ENCODE assay signal across 17 cellular contexts in genomic region chr14:63933701-63934100, GRCh38.
DNase-seq lines count a peak whose midpoint lies in the region; ATAC-seq and TF ChIP-seq lines count a peak whose summit lies in the region.
"Had no signal": no experiment of that assay in that cellular context is flagged by ENCODE, and none has a peak within 500 bp of the region (broad histone marks: within the 10 kb centered on the region; RNA-seq: fewer than 3 reads in every experiment).

No MANE protein-coding gene starts in this region.

- no peaks in the 10 kb centered on the region for H3K27me3 ChIP-seq in left ventricle myocardium inferior (ENCODE audit: low read depth)
- H3K27me3 ChIP-seq in heart right ventricle, result no peaks in the 10 kb centered on the region
- H3K27me3 ChIP-seq in esophagus squamous epithelium, result no peaks in the 10 kb centered on the region
- peaks cover 0 to 8% (median 0%) of the 10 kb centered on the region in 45 donors for H3K27me3 ChIP-seq in dorsolateral prefrontal cortex
- H3K27me3 ChIP-seq in H9 (ENCODE audit: insufficient read depth, low read length), result no peaks in the 10 kb centered on the region

- H2BK20ac ChIP-seq in H9 (ENCODE audit: low read depth, low read length, poor library complexity, severe bottlenecking), result no peak overlapping the region

- H3K36me3 ChIP-seq in left ventricle myocardium inferior, result no peaks in the 10 kb centered on the region
- H3K36me3 ChIP-seq in heart right ventricle, result no peaks in the 10 kb centered on the region
- H3K36me3 ChIP-seq in esophagus squamous epithelium, result no peaks in the 10 kb centered on the region
- H3K36me3 ChIP-seq: lower lobe of right lung had no signal

- CTCF ChIA-PET in T-cell (lab: Charles Lee), result interaction anchor here in 1 of 2 donors (0.6 to 0.8 kb wide), 2 partner anchors 26 to 53 kb away, joined by 3 read pairs; no protein-coding TSS in a partner anchor

- WGBS in heart right ventricle, 2 donors, result 64 to 78% methylated on average over 3 of the region's 3 CpGs
- 13 to 44% methylated on average over 3 of the region's 3 CpGs for WGBS in esophagus squamous epithelium, 2 donors
- WGBS in H9 (ENCODE audit: extremely low coverage, insufficient read length, low lambda C conversion rate), result no CpG with 5 or more reads among the region's 3 CpGs

- no peak overlapping the region for H3K4me2 ChIP-seq in H9 (ENCODE audit: insufficient read depth, insufficient read length, low read length)

- DNase-seq in left ventricle myocardium inferior (no peak), heart right ventricle (no peak), T-cell (no peak), esophagus squamous epithelium (lab: John Stamatoyannopoulos, UW) (no peak), dorsolateral prefrontal cortex (no peak), H9 (no peak), SKM-1 (lab: John Stamatoyannopoulos, UW; ENCODE audit: unreplicated experiment) (no peak), NCI-H510A (lab: John Stamatoyannopoulos, UW) (no peak)
- DNase-seq: activated CD4-positive, alpha-beta T cell treated with anti-CD3 and anti-CD28 coated beads for 48 hours; activated T-cell treated with anti-CD3 and anti-CD28 coated beads, Interleukin-2, amount 50 U/mL, for 1 hour; Caco-2; HCEC 1CT; lower lobe of right lung; MV-4-11; stimulated activated CD4-positive, alpha-beta T cell treated with anti-CD3 and anti-CD28 coated beads, Interleukin-2, amount 100 ng/mL, for 24 hours had no signal

- H3K23me2 ChIP-seq in H9 (ENCODE audit: insufficient read length, low read depth, low read length, poor library complexity, severe bottlenecking), result no peaks in the 10 kb centered on the region

- no peak overlapping the region for H3T11ph ChIP-seq in H9 (ENCODE audit: low read length)

- peak overlapping the region; percentile 44 to 49 for H3K27ac Mint-ChIP-seq in T-cell
- peak overlapping the region in 1 of 3 experiments; percentile 10; a peak in 1 of 7 replicates for H3K27ac Mint-ChIP-seq in H9

- H3K14ac ChIP-seq in H9 (ENCODE audit: insufficient read depth, low read length), result no peak overlapping the region

- no peak overlapping the region for H3K23ac ChIP-seq in H9 (ENCODE audit: insufficient read length, low read depth, low read length)

- no peak overlapping the region for H3K18ac ChIP-seq in H9 (ENCODE audit: insufficient read length, low read depth, low read length)

- intact Hi-C loops in left ventricle myocardium inferior (cut with micrococcal nuclease) (no loop called here), heart right ventricle (cut with DNase I) (loop anchor here in 1 of 10 donors (5.0 kb wide), 1 partner anchor 81 kb away; the partner anchor contains the start of gene SYNE2), esophagus squamous epithelium (cut with DNase I) (no loop called here), dorsolateral prefrontal cortex (cut with DNase I) (no loop called here)

- no peak overlapping the region for H2BK120ac ChIP-seq in H9 (ENCODE audit: low read depth, low read length, poor library complexity, severe bottlenecking)

- H3K36me3 Mint-ChIP-seq in T-cell (peaks cover 4% of the 10 kb centered on the region), H9 (ENCODE audit: insufficient read depth in 1 of 3, low read depth in 3 of 3) (peaks cover 3 to 8% (median 3%) of the 10 kb centered on the region in 3 experiments; a peak in 3 of 7 replicates)

- ATAC-seq in heart right ventricle (no peak), T-cell (replicated peaks in 1 of 4) (no peak)

- H2AK5ac ChIP-seq in H9 (ENCODE audit: insufficient read length, low read length), result no peak overlapping the region

- H4K91ac ChIP-seq in H9 (ENCODE audit: insufficient read length, low read depth, low read length), result no peak overlapping the region

- no peaks in the 10 kb centered on the region for H3K27me3 Mint-ChIP-seq in T-cell
- no peaks in the 10 kb centered on the region for H3K27me3 Mint-ChIP-seq in H9 (ENCODE audit: low read depth)

- no peak overlapping the region for H3K9ac ChIP-seq in H9 (ENCODE audit: extremely low read depth, insufficient read length, low read length)
- H3K9ac ChIP-seq: parathyroid adenoma had no signal

- no peak overlapping the region for H4K8ac ChIP-seq in H9 (replicated peaks; ENCODE audit: insufficient read length, low read depth, low read length)

- H3K9me3 Mint-ChIP-seq in T-cell (peaks cover 0 to 2% (median 0%) of the 10 kb centered on the region in 3 donors), H9 (no peaks in the 10 kb centered on the region)

- peak overlapping the region; percentile 24 for H3K27ac ChIP-seq in left ventricle myocardium inferior (replicated peaks)
- H3K27ac ChIP-seq in heart right ventricle, result peak overlapping the region in 4 of 10 donors; percentile 21 to 61 (median 34)
- H3K27ac ChIP-seq in esophagus squamous epithelium, result peak overlapping the region; percentile 7 to 66 (median 32)
- no peak overlapping the region for H3K27ac ChIP-seq in dorsolateral prefrontal cortex
- H3K27ac ChIP-seq in H9 (ENCODE audit: insufficient read length, low read depth, low read length), result no peak overlapping the region
- H3K27ac ChIP-seq: HL-60, lower lobe of right lung had no signal

- no peaks in the 10 kb centered on the region for H3K79me1 ChIP-seq in H9 (ENCODE audit: insufficient read depth, low read depth, low read length, poor library complexity, severe bottlenecking)

- no peak overlapping the region for H3K4ac ChIP-seq in H9 (ENCODE audit: low read depth, low read length)

- no peak overlapping the region for H2BK12ac ChIP-seq in H9 (ENCODE audit: insufficient read length, low read depth, low read length)

- no peak overlapping the region for H3K56ac ChIP-seq in H9 (ENCODE audit: insufficient read length, low read depth, low read length)

- H2BK5ac ChIP-seq in H9 (ENCODE audit: insufficient read length, low read length), result no peak overlapping the region

- H2BK15ac ChIP-seq in H9 (ENCODE audit: low read depth, low read length), result no peak overlapping the region

- no peak overlapping the region for H2AFZ ChIP-seq in H9 (ENCODE audit: low read length)
- H2AFZ ChIP-seq: parathyroid adenoma had no signal

- H3K4me1 ChIP-seq in left ventricle myocardium inferior (peaks cover 16% of the 10 kb centered on the region), heart right ventricle (peaks cover 0 to 27% (median 8%) of the 10 kb centered on the region in 9 donors), esophagus squamous epithelium (peaks cover 0 to 37% (median 12%) of the 10 kb centered on the region in 3 donors), H9 (ENCODE audit: insufficient read depth, low read length) (peaks cover 4% of the 10 kb centered on the region)
- H3K4me1 ChIP-seq: Caco-2, parathyroid adenoma had no signal

- TF ChIP-seq POLR2A in esophagus squamous epithelium (IDR thresholded peaks at IDR 0.05), result no peak

- no peaks in the 10 kb centered on the region; the same call in 1 of the 2 replicates for H3K79me2 ChIP-seq in H9 (ENCODE audit: insufficient read depth, low read length)
- H3K79me2 ChIP-seq: parathyroid adenoma had no signal

- H3K4me1 Mint-ChIP-seq in T-cell (peaks cover 23 to 45% (median 39%) of the 10 kb centered on the region in 3 donors), H9 (peaks cover 22 to 25% of the 10 kb centered on the region in 2 experiments)

- no peaks in the 10 kb centered on the region for H4K20me1 ChIP-seq in H9 (ENCODE audit: control insufficient read depth, insufficient read depth, insufficient read length)

- TF ChIP-seq CTCF in left ventricle myocardium inferior (IDR thresholded peaks at IDR 0.05; ENCODE audit: borderline replicate concordance), result no peak
- TF ChIP-seq CTCF in heart right ventricle (IDR thresholded peaks at IDR 0.05), result no peak
- no peak for TF ChIP-seq CTCF in esophagus squamous epithelium (IDR thresholded peaks at IDR 0.05)
- no peak for TF ChIP-seq CTCF in dorsolateral prefrontal cortex (IDR thresholded peaks at IDR 0.05 in 54 of 56, conservative IDR thresholded peaks at IDR 0.05 in 2 of 56; ENCODE audit: low read depth in 1 of 56, partially characterized antibody in 56 of 56)
- TF ChIP-seq CTCF in H9 (conservative IDR thresholded peaks at IDR 0.05), result no peak

- H3K9me3 ChIP-seq in left ventricle myocardium inferior (replicated peaks), result no peaks in the 10 kb centered on the region
- no peaks in the 10 kb centered on the region for H3K9me3 ChIP-seq in heart right ventricle
- H3K9me3 ChIP-seq in esophagus squamous epithelium, result no peaks in the 10 kb centered on the region
- H3K9me3 ChIP-seq in H9 (ENCODE audit: control insufficient read depth, low read depth, low read length), result no peaks in the 10 kb centered on the region
- H3K9me3 ChIP-seq: Caco-2, lower lobe of right lung had no signal

- no peak overlapping the region for H3K4me3 ChIP-seq in left ventricle myocardium inferior
- H3K4me3 ChIP-seq in heart right ventricle, result no peak overlapping the region
- H3K4me3 ChIP-seq in esophagus squamous epithelium, result no peak overlapping the region
- H3K4me3 ChIP-seq in dorsolateral prefrontal cortex, result no peak overlapping the region
- H3K4me3 ChIP-seq: lower lobe of right lung had no signal

- POLR2A ChIA-PET in T-cell (lab: Charles Lee), result interaction anchor here (0.6 to 1.1 kb wide), 2 partner anchors 70 kb away, joined by 3 read pairs; no protein-coding TSS in a partner anchor

- H4K5ac ChIP-seq in H9 (ENCODE audit: insufficient read length, low read depth, low read length), result no peak overlapping the region

- peak overlapping the region in 1 of 3 donors; percentile 33 for H3K4me3 Mint-ChIP-seq in T-cell
- H3K4me3 Mint-ChIP-seq in H9, result no peak overlapping the region

Comparison
In these comparisons a context has a peak if more than half of its experiments do, and no peak if none do; other contexts are left out.
1. H3K27ac ChIP-seq: peak in left ventricle myocardium inferior (single experiment) and esophagus squamous epithelium (4 of 4); none in dorsolateral prefrontal cortex (0 of 59) and H9 (single experiment).